21 cellular contexts compared by ENCODE assay signal in the genomic region with DNA sequence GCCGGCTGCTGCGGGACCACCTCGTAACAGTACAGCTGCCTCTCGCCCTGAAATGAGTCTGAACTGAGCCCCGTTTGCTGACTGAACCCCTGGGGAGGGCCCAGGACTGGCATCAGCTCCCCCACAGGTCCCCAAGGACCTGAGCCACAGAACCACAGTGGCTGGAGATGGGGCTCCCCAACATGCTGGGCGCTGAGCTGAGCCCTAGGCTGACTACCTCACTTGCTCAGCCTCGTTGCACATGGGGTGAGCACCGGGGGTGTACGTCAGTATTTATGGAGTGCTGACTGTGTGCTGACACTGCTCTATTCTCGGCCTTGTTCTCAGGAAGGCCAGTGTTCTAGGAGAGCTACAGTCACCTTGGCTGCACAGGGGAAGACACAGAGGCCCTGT. TPM values are rescaled to one million over a fixed set of nuclear protein-coding genes. Genes with fewer than 3 reads are reported as not detected.
DNase-seq lines count a peak whose midpoint lies in the region; ATAC-seq, FAIRE-seq and TF ChIP-seq lines count a peak whose summit lies in the region.
"Had no signal": no experiment of that assay in that cellular context is flagged by ENCODE, and none has a peak within 500 bp of the region (broad histone marks: within the 10 kb centered on the region; RNA-seq: fewer than 3 reads in every experiment).

No MANE protein-coding gene starts in this region.

- H3K27ac ChIP-seq in GM12878 (ENCODE audit: control insufficient read depth, insufficient read depth) = no peak overlapping the region
- H3K27ac ChIP-seq: left ventricle myocardium inferior, SK-N-MC had no signal

- H4K20me1 ChIP-seq in GM12878 (ENCODE audit: control insufficient read depth, insufficient read depth) = no peaks in the 10 kb centered on the region

- POLR2A ChIA-PET in GM12878 (lab: Charles Lee) = no interaction called here
- POLR2A ChIA-PET in HEK293T (lab: Yijun Ruan, JAX) = interaction anchor here (2.1 kb wide), 1 partner anchor 14 kb away, joined by 8 read pairs; a partner anchor contains a TSS

- TF ChIP-seq POLR2A in GM12878 (IDR thresholded peaks at IDR 0.05; ENCODE audit: low read depth, low read length) = no peak

- FAIRE-seq in GM12878 (lab: Jason Lieb, UNC) = no peak
- FAIRE-seq: H54, small intestine had no signal

- no peak for TF ChIP-seq EP300 in GM12878 (IDR thresholded peaks at IDR 0.05; ENCODE audit: borderline replicate concordance in 1 of 2, control insufficient read depth in 1 of 2, low read depth in 2 of 2, low read length in 2 of 2)

- no TSS peak for BruUV-seq in GM12878 (replicated peaks; lab: Mats Ljungman, UMichigan)

- H3K4me1 ChIP-seq in GM12878 (ENCODE audit: control insufficient read depth, insufficient read depth, low read length) = peaks cover 7% of the 10 kb centered on the region

- H3K79me2 ChIP-seq in GM12878 (ENCODE audit: control insufficient read depth, insufficient read depth, low read length) = no peaks in the 10 kb centered on the region

- 4% methylated on average over 10 of the region's 10 CpGs for WGBS in GM12878 (ENCODE audit: insufficient coverage, insufficient replicate concordance, low lambda C conversion rate, missing lambda C conversion rate)

- H3K4me3 ChIP-seq in GM06990 (replicated peaks; ENCODE audit: low read depth, low read length) (no peak overlapping the region), GM12878 (no peak overlapping the region)
- H3K4me3 ChIP-seq: left ventricle myocardium inferior, SK-N-MC had no signal

- no peak for TF ChIP-seq CTCF in GM06990 (IDR thresholded peaks at IDR 0.05; ENCODE audit: insufficient read depth, low read length, poor library complexity, severe bottlenecking)
- no peak for TF ChIP-seq CTCF in GM12878 (IDR thresholded peaks at IDR 0.05 in 2 of 3, conservative IDR thresholded peaks at IDR 0.05 in 1 of 3; ENCODE audit: control insufficient read depth in 2 of 3, extremely low read depth in 1 of 3, insufficient read depth in 1 of 3, low read depth in 3 of 3, low read length in 3 of 3)

- H3K36me3 ChIP-seq in GM06990 (ENCODE audit: control insufficient read depth, insufficient read depth, low read length) = peaks cover 27% of the 10 kb centered on the region
- peaks cover 0 to 34% of the 10 kb centered on the region in 2 experiments; a peak in 2 of 4 replicates for H3K36me3 ChIP-seq in GM12878 (ENCODE audit: control insufficient read depth in 2 of 2, insufficient read depth in 2 of 2, low read length in 1 of 2)

- in situ Hi-C loops in GM12878 (cut with MboI) = no loop called here

- no peak overlapping the region for H3K9ac ChIP-seq in GM12878 (ENCODE audit: control insufficient read depth, insufficient read depth, low read length)

- H3K9me3 ChIP-seq in GM12878 (replicated peaks; ENCODE audit: control insufficient read depth, insufficient read depth, low read length) = no peaks in the 10 kb centered on the region
- H3K9me3 ChIP-seq: left ventricle myocardium inferior had no signal

- SMC1A ChIA-PET in GM12878 (lab: Charles Lee; ENCODE audit: uncharacterized antibody, unreplicated experiment) = no interaction called here

- no peak overlapping the region for H2AFZ ChIP-seq in GM12878 (ENCODE audit: control insufficient read depth, low read depth, low read length)

- H3K27me3 ChIP-seq in GM06990 (replicated peaks; ENCODE audit: control insufficient read depth, insufficient read depth, low read length) (no peaks in the 10 kb centered on the region), GM12878 (replicated peaks in 1 of 2; ENCODE audit: control insufficient read depth in 2 of 2, insufficient read depth in 2 of 2, low read length in 1 of 2) (no peaks in the 10 kb centered on the region)

- TF ChIP-seq RAD21 in GM12878 (IDR thresholded peaks at IDR 0.05; ENCODE audit: insufficient read depth, low read depth, low read length) = no peak

- RAD21 ChIA-PET in GM12878 (lab: Charles Lee; ENCODE audit: unreplicated experiment) = interaction anchor here (1.1 kb wide), 1 partner anchor 37 kb away, joined by 4 read pairs; no protein-coding TSS in a partner anchor

- CTCF ChIA-PET in GM12878 (lab: Yijun Ruan, JAX) (interaction anchor here (1.0 kb wide), 1 partner anchor 38 kb away, joined by 4 read pairs; no protein-coding TSS in a partner anchor), HEK293T (lab: Yijun Ruan, JAX) (no interaction called here)

- no peak overlapping the region for H3K4me2 ChIP-seq in GM12878 (ENCODE audit: control insufficient read depth, insufficient read depth)

- DNase-seq in GM06990 (ENCODE audit: extremely low read depth, insufficient read length) = peak; percentile 63
- peak; percentile 25 for DNase-seq in GM12878 (ENCODE audit: low read depth, low spot score)
- DNase-seq in EL = no peak
- no peak for DNase-seq in ureter (ENCODE audit: low spot score)
- no peak for DNase-seq in NCI-H1092 (lab: John Stamatoyannopoulos, UW)
- no peak for DNase-seq in HEK293T (ENCODE audit: extremely low spot score)
- DNase-seq: activated CD8-positive, alpha-beta T cell treated with anti-CD3 and anti-CD28 coated beads, Interleukin-2, amount 10 ng/mL, durations not matched to agents 7 days and 5 days; amniotic stem cell; CD4-positive, alpha-beta memory T cell; cerebellar nuclear complex; DMS79; left ventricle myocardium inferior; naive thymus-derived CD8-positive, alpha-beta T cell; NCI-H2081; NCI-H526 treated with DMSO at 0.1 percent for 48 hours; PC-3; small intestine had no signal

- ATAC-seq in GM19468 (IDR thresholded peaks at IDR 0.05; ENCODE audit: extremely low read depth, unreplicated experiment) (peak; percentile 24), HG03108 (IDR thresholded peaks at IDR 0.05; ENCODE audit: unreplicated experiment) (peak; percentile 48), GM12878 (peak; percentile 69)
- ATAC-seq: activated CD8-positive, alpha-beta T cell treated with anti-CD3 and anti-CD28 coated beads, Interleukin-2, amount 10 ng/mL, durations not matched to agents 7 days and 5 days; naive thymus-derived CD8-positive, alpha-beta T cell; PC-3 had no signal

- intact Hi-C loops in GM12878 (cut with micrococcal nuclease; ENCODE audit: unreplicated experiment) = no loop called here

RNA-seq across cellular contexts. Expression of a gene that starts 6.6 kb away (rescaled TPM):
- total RNA-seq in GM12878 (2013; cell fraction: nucleolus; rRNA removed) = not detected in 2 replicates
- total RNA-seq in GM12878 (2014; rRNA removed) (not detected in 2 replicates), GM12878 (2014; rRNA removed; fragmentation: Illumina TruSeq; extraction: Trizol) (not detected in 2 replicates), GM12878 (2021) (0.10 TPM in 1 of 2 replicates, not detected in the other), ureter (13.4 TPM)
- 0.08 TPM for polyA plus RNA-seq in GM12878 (2011; ENCODE audit: low read depth)
- polyA plus RNA-seq in GM12878 (2011; rRNA removed) (not detected in 2 replicates), GM12878 (2014; fragmentation: Illumina TruSeq; extraction: Trizol) (not detected in 2 replicates), GM12878 (2014; fragmentation: Nextera tagmentation; extraction: Ambion mirVana) (under 1 TPM in 1 of 2 experiments, not detected in 1; 0.02 TPM), GM12878 (2014; rRNA removed) (not detected in 2 replicates), GM12878 (2016; fragmentation: Nextera tagmentation; extraction: Ambion mirVana) (under 1 TPM; 0.18 to 0.19 TPM)
- polyA plus RNA-seq in GM12878 (2011; cell fraction: cytosol; rRNA removed) = not detected in 2 replicates
- polyA plus RNA-seq in GM12878 (2011; cell fraction: nucleus; rRNA removed) = not detected in 2 replicates
- 0.24 and 0.27 TPM in 2 replicates for polyA plus RNA-seq in GM12878 (2012)
- polyA minus RNA-seq in GM12878 (2011; rRNA and poly(A)+ RNA removed) = not detected in 2 replicates
- not detected in 2 replicates for polyA minus RNA-seq in GM12878 (2011; cell fraction: cytosol; rRNA and poly(A)+ RNA removed)
- not detected in 2 replicates for polyA minus RNA-seq in GM12878 (2011; cell fraction: nucleus; rRNA and poly(A)+ RNA removed)
- total RNA-seq: activated CD8-positive, alpha-beta T cell treated with anti-CD3 and anti-CD28 coated beads, Interleukin-2, amount 10 ng/mL, durations not matched to agents 7 days and 5 days had no signal

RNA-seq across cellular contexts. Expression of a gene that starts 13.9 kb away (rescaled TPM):
- 21.2 and 24.9 TPM in 2 replicates for total RNA-seq in GM12878 (2013; cell fraction: nucleolus; rRNA removed)
- 50.2 and 55.4 TPM in 2 replicates for total RNA-seq in GM12878 (2014; rRNA removed)
- total RNA-seq in GM12878 (2014; rRNA removed; fragmentation: Illumina TruSeq; extraction: Trizol) = 17.8 and 18.5 TPM in 2 replicates
- 54.9 and 61.6 TPM in 2 replicates for total RNA-seq in GM12878 (2021)
- polyA plus RNA-seq in GM12878 (2011; ENCODE audit: low read depth) = 39.3 TPM
- polyA plus RNA-seq in GM12878 (2011; rRNA removed) = 22.5 and 32.8 TPM in 2 replicates
- 58.1 and 79.3 TPM in 2 replicates for polyA plus RNA-seq in GM12878 (2011; cell fraction: cytosol; rRNA removed)
- polyA plus RNA-seq in GM12878 (2011; cell fraction: nucleus; rRNA removed) = 47.2 and 67.5 TPM in 2 replicates
- polyA plus RNA-seq in GM12878 (2012) = 37.2 and 40.1 TPM in 2 replicates
- polyA plus RNA-seq in GM12878 (2014; fragmentation: Illumina TruSeq; extraction: Trizol) = 8.4 and 20.7 TPM in 2 replicates
- 10 to 100 TPM; 20.8 to 48.1 TPM for polyA plus RNA-seq in GM12878 (2014; fragmentation: Nextera tagmentation; extraction: Ambion mirVana)
- polyA plus RNA-seq in GM12878 (2014; rRNA removed) = 94.3 and 100 TPM in 2 replicates
- 10 to 100 TPM; 72.8 to 78.7 TPM for polyA plus RNA-seq in GM12878 (2016; fragmentation: Nextera tagmentation; extraction: Ambion mirVana)
- polyA minus RNA-seq in GM12878 (2011; rRNA and poly(A)+ RNA removed) = 8.5 and 14.6 TPM in 2 replicates
- polyA minus RNA-seq in GM12878 (2011; cell fraction: cytosol; rRNA and poly(A)+ RNA removed) = 7.2 and 14.3 TPM in 2 replicates
- 5.3 and 10.8 TPM in 2 replicates for polyA minus RNA-seq in GM12878 (2011; cell fraction: nucleus; rRNA and poly(A)+ RNA removed)
- 58.6 TPM for total RNA-seq in ureter

RNA-seq across cellular contexts. Expression of a gene that starts 49.1 kb away (rescaled TPM):
- 1.1 and 1.2 TPM in 2 replicates for total RNA-seq in GM12878 (2013; cell fraction: nucleolus; rRNA removed)
- 0.06 TPM in 1 of 2 replicates, not detected in the other for total RNA-seq in GM12878 (2014; rRNA removed)
- total RNA-seq in GM12878 (2014; rRNA removed; fragmentation: Illumina TruSeq; extraction: Trizol) = not detected in 2 replicates
- total RNA-seq in GM12878 (2021) = 0.51 and 0.61 TPM in 2 replicates
- 0.16 TPM for polyA plus RNA-seq in GM12878 (2011; ENCODE audit: low read depth)
- polyA plus RNA-seq in GM12878 (2011; rRNA removed) = 0.37 and 0.64 TPM in 2 replicates
- polyA plus RNA-seq in GM12878 (2011; cell fraction: cytosol; rRNA removed) = 1.1 and 1.5 TPM in 2 replicates
- 5.1 and 6.2 TPM in 2 replicates for polyA plus RNA-seq in GM12878 (2011; cell fraction: nucleus; rRNA removed)
- 0.67 and 0.83 TPM in 2 replicates for polyA plus RNA-seq in GM12878 (2012)
- 0.03 TPM in 1 of 2 replicates, not detected in the other for polyA plus RNA-seq in GM12878 (2014; fragmentation: Illumina TruSeq; extraction: Trizol)
- not detected for polyA plus RNA-seq in GM12878 (2014; fragmentation: Nextera tagmentation; extraction: Ambion mirVana)
- 0.14 and 0.25 TPM in 2 replicates for polyA plus RNA-seq in GM12878 (2014; rRNA removed)
- polyA plus RNA-seq in GM12878 (2016; fragmentation: Nextera tagmentation; extraction: Ambion mirVana) = under 1 TPM in 1 of 2 experiments, not detected in 1; 0.21 TPM
- 0.88 and 2.1 TPM in 2 replicates for polyA minus RNA-seq in GM12878 (2011; rRNA and poly(A)+ RNA removed)
- 2.7 and 3.5 TPM in 2 replicates for polyA minus RNA-seq in GM12878 (2011; cell fraction: cytosol; rRNA and poly(A)+ RNA removed)
- polyA minus RNA-seq in GM12878 (2011; cell fraction: nucleus; rRNA and poly(A)+ RNA removed) = 0.73 and 1.6 TPM in 2 replicates
- total RNA-seq in ureter = 11.7 TPM
- polyA plus RNA-seq: CD4-positive, alpha-beta memory T cell; naive thymus-derived CD8-positive, alpha-beta T cell had no signal

RNA-seq across cellular contexts. Expression of a gene that starts 51.4 kb away (rescaled TPM):
- total RNA-seq in GM12878 (2013; cell fraction: nucleolus; rRNA removed) = 187 and 203 TPM in 2 replicates
- 43.2 and 56.5 TPM in 2 replicates for total RNA-seq in GM12878 (2014; rRNA removed)
- total RNA-seq in GM12878 (2014; rRNA removed; fragmentation: Illumina TruSeq; extraction: Trizol) = 18.9 and 19.0 TPM in 2 replicates
- total RNA-seq in GM12878 (2021) = 89.2 and 91.7 TPM in 2 replicates
- 17.8 TPM for polyA plus RNA-seq in GM12878 (2011; ENCODE audit: low read depth)
- polyA plus RNA-seq in GM12878 (2011; rRNA removed) = 11.9 and 40.0 TPM in 2 replicates
- 37.9 and 44.2 TPM in 2 replicates for polyA plus RNA-seq in GM12878 (2011; cell fraction: cytosol; rRNA removed)
- polyA plus RNA-seq in GM12878 (2011; cell fraction: nucleus; rRNA removed) = 362 and 561 TPM in 2 replicates
- 49.8 and 53.5 TPM in 2 replicates for polyA plus RNA-seq in GM12878 (2012)
- 6.0 and 17.2 TPM in 2 replicates for polyA plus RNA-seq in GM12878 (2014; fragmentation: Illumina TruSeq; extraction: Trizol)
- polyA plus RNA-seq in GM12878 (2014; fragmentation: Nextera tagmentation; extraction: Ambion mirVana) = under 1 TPM; 0.64 to 0.84 TPM
- 65.8 and 76.0 TPM in 2 replicates for polyA plus RNA-seq in GM12878 (2014; rRNA removed)
- 10 to 100 TPM; 47.4 to 49.1 TPM for polyA plus RNA-seq in GM12878 (2016; fragmentation: Nextera tagmentation; extraction: Ambion mirVana)
- 32.8 and 55.7 TPM in 2 replicates for polyA minus RNA-seq in GM12878 (2011; rRNA and poly(A)+ RNA removed)
- polyA minus RNA-seq in GM12878 (2011; cell fraction: cytosol; rRNA and poly(A)+ RNA removed) = 61.5 and 64.5 TPM in 2 replicates
- 68.3 and 121 TPM in 2 replicates for polyA minus RNA-seq in GM12878 (2011; cell fraction: nucleus; rRNA and poly(A)+ RNA removed)
- total RNA-seq in ureter = 43.8 TPM

Comparison
In these comparisons a context has a peak if more than half of its experiments do, and no peak if none do; other contexts are left out.
1. DNase-seq: peak in GM06990 (single experiment) and GM12878 (single experiment); none in EL (single experiment), ureter (single experiment), NCI-H1092 (single experiment) and HEK293T (single experiment).
2. RNA of a gene that starts 6.6 kb away (total RNA-seq): 13.4 TPM in ureter (single experiment); 0.10 TPM in GM12878; every median in the first group is over 10 times any median in the second.
3. Peak in every context shown above with its lines, with median percentiles within 50 percentile points of each other: ATAC-seq.